1 cellular context compared by ENCODE assay signal in genomic region chr1:207034998-207035397, GRCh38.
TF ChIP-seq lines count a peak whose summit lies in the region.

No MANE protein-coding gene starts in this region.

TF ChIP-seq in Ishikawa, 13 proteins besides CTCF, POLR2A, EP300 and RAD21 (continued from another document):
- TF ChIP-seq REST (IDR thresholded peaks at IDR 0.05; ENCODE audit: low read depth), result no peak
- no peak for TF ChIP-seq YY1 (IDR thresholded peaks at IDR 0.05; ENCODE audit: low read depth)
- no peak for TF ChIP-seq CEBPB (IDR thresholded peaks at IDR 0.05)
- TF ChIP-seq CREB1 (IDR thresholded peaks at IDR 0.05; ENCODE audit: low read depth), result no peak
